ENCODE assay signal across 1 cellular context in genomic region chr18:63590368-63590767, GRCh38.
TF ChIP-seq lines count a peak whose summit lies in the region.

No MANE protein-coding gene starts in this region.

TF ChIP-seq in HepG2, 621 proteins besides CTCF, POLR2A, EP300 and RAD21:
- TF ChIP-seq CEBPB (IDR thresholded peaks at IDR 0.05; ENCODE audit: borderline replicate concordance, low read depth, low read length) (peak; percentile 33; the same call in 1 of the 2 replicates), ZNF772 (CRISPR knock-in tag; IDR thresholded peaks at IDR 0.05) (no peak)
